ENCODE assay signal across 7 cellular contexts in the genomic region with DNA sequence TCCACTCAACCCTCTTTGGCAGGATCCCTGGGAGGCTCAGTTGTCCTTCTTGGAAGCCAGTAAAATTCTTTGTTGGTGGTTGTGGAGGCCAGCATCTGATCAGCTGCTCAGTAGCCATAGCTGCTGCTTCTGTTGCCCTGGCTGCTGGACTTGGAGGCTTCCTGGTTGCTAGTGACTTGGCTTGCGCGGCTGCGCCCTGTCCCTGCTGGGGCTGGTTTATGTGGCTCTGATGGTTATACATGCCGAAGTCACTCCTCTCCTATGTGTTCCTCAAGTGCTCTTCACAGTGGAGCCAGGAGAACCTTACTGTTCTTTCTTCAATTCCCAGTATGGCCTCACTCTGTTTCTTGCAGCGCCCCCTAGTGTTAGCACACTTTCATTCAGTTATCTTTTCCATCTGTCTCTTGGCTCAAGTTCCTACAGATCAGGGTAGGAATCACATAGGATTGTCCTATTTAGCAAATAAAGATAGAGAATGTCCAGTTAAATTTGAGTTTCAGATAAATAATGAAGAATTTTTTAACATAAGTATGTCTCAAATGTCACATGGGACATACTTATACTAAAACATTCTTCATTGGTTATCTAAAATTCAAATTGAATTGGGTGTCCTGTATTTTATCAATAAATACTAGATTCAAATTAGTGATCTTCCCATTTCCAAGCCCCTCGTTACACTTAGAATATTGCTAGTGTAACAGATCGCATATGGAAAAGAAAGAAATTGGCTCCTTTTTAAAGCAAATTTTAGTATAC.
DNase-seq lines count a peak whose midpoint lies in the region; ATAC-seq and TF ChIP-seq lines count a peak whose summit lies in the region.

No MANE protein-coding gene starts in this region.

- ATAC-seq in activated CD8-positive, alpha-beta T cell treated with anti-CD3 and anti-CD28 coated beads, Interleukin-2, amount 10 ng/mL, durations not matched to agents 7 days and 5 days: no peak
- ATAC-seq in GM19328 (IDR thresholded peaks at IDR 0.05; ENCODE audit: unreplicated experiment): no peak

- DNase-seq in GM10248 (ENCODE audit: extremely low spot score) (peak; percentile 47), H7 (peak; percentile 38), NCI-H2029 treated with DMSO at 0.1 percent for 48 hours (lab: John Stamatoyannopoulos, UW) (peak; percentile 35), foreskin fibroblast (peak; percentile 26 to 68), retinal pigment epithelial cell (ENCODE audit: low read depth) (no peak)
- peak; percentile 53 for DNase-seq in activated CD8-positive, alpha-beta T cell treated with anti-CD3 and anti-CD28 coated beads, Interleukin-2, amount 10 ng/mL, durations not matched to agents 7 days and 5 days

- TF ChIP-seq CTCF in GM10248 (IDR thresholded peaks at IDR 0.05; ENCODE audit: control extremely low read depth, extremely low read depth, low read depth, missing control alignments): peak; percentile 58
- TF ChIP-seq CTCF in foreskin fibroblast (IDR thresholded peaks at IDR 0.05; ENCODE audit: low read depth, low read length): peak; percentile 60
- TF ChIP-seq CTCF in retinal pigment epithelial cell (conservative IDR thresholded peaks at IDR 0.05; ENCODE audit: low read depth, low read length): peak; percentile 46

- no peaks in the 10 kb centered on the region for H3K27me3 ChIP-seq in H7 (ENCODE audit: control insufficient read depth, insufficient read depth, low read length)

- no peaks in the 10 kb centered on the region for H3K9me3 Mint-ChIP-seq in activated CD8-positive, alpha-beta T cell treated with anti-CD3 and anti-CD28 coated beads, Interleukin-2, amount 10 ng/mL, durations not matched to agents 7 days and 5 days (ENCODE audit: insufficient read depth)

- H3K27ac Mint-ChIP-seq in activated CD8-positive, alpha-beta T cell treated with anti-CD3 and anti-CD28 coated beads, Interleukin-2, amount 10 ng/mL, durations not matched to agents 7 days and 5 days: no peak overlapping the region

- H3K4me3 Mint-ChIP-seq in activated CD8-positive, alpha-beta T cell treated with anti-CD3 and anti-CD28 coated beads, Interleukin-2, amount 10 ng/mL, durations not matched to agents 7 days and 5 days: no peak overlapping the region

- H3K27me3 Mint-ChIP-seq in activated CD8-positive, alpha-beta T cell treated with anti-CD3 and anti-CD28 coated beads, Interleukin-2, amount 10 ng/mL, durations not matched to agents 7 days and 5 days (ENCODE audit: low read depth): peaks cover 10% of the 10 kb centered on the region

- CTCF ChIA-PET in GM10248 (lab: Yijun Ruan, JAX): interaction anchor here (0.6 to 1.9 kb wide), 10 partner anchors 9 to 1048 kb away, joined by 3 to 15 read pairs (median 3); no protein-coding TSS in a partner anchor
- CTCF ChIA-PET in activated CD8-positive, alpha-beta T cell treated with anti-CD3 and anti-CD28 coated beads, Interleukin-2, amount 10 ng/mL, durations not matched to agents 7 days and 5 days (lab: Charles Lee): interaction anchor here (2.6 to 2.9 kb wide), 2 partner anchors 183 to 192 kb away, joined by 8 to 10 read pairs; no protein-coding TSS in a partner anchor

- H3K4me1 Mint-ChIP-seq in activated CD8-positive, alpha-beta T cell treated with anti-CD3 and anti-CD28 coated beads, Interleukin-2, amount 10 ng/mL, durations not matched to agents 7 days and 5 days (ENCODE audit: low read depth): no peaks in the 10 kb centered on the region

- H3K36me3 Mint-ChIP-seq in activated CD8-positive, alpha-beta T cell treated with anti-CD3 and anti-CD28 coated beads, Interleukin-2, amount 10 ng/mL, durations not matched to agents 7 days and 5 days (ENCODE audit: low read depth): no peaks in the 10 kb centered on the region

- H3K4me3 ChIP-seq in H7 (ENCODE audit: insufficient read depth, low read depth, low read length) (no peak overlapping the region), foreskin fibroblast (ENCODE audit: low read depth in 1 of 2, low read length in 2 of 2) (no peak overlapping the region), retinal pigment epithelial cell (ENCODE audit: low read length) (no peak overlapping the region)

- POLR2A ChIA-PET in GM10248 (lab: Yijun Ruan, JAX): no interaction called here
- POLR2A ChIA-PET in activated CD8-positive, alpha-beta T cell treated with anti-CD3 and anti-CD28 coated beads, Interleukin-2, amount 10 ng/mL, durations not matched to agents 7 days and 5 days (lab: Charles Lee): no interaction called here

- no peaks in the 10 kb centered on the region for H3K36me3 ChIP-seq in H7 (replicated peaks; ENCODE audit: control insufficient read depth, insufficient read depth, low read length)
